In the genomic region with DNA sequence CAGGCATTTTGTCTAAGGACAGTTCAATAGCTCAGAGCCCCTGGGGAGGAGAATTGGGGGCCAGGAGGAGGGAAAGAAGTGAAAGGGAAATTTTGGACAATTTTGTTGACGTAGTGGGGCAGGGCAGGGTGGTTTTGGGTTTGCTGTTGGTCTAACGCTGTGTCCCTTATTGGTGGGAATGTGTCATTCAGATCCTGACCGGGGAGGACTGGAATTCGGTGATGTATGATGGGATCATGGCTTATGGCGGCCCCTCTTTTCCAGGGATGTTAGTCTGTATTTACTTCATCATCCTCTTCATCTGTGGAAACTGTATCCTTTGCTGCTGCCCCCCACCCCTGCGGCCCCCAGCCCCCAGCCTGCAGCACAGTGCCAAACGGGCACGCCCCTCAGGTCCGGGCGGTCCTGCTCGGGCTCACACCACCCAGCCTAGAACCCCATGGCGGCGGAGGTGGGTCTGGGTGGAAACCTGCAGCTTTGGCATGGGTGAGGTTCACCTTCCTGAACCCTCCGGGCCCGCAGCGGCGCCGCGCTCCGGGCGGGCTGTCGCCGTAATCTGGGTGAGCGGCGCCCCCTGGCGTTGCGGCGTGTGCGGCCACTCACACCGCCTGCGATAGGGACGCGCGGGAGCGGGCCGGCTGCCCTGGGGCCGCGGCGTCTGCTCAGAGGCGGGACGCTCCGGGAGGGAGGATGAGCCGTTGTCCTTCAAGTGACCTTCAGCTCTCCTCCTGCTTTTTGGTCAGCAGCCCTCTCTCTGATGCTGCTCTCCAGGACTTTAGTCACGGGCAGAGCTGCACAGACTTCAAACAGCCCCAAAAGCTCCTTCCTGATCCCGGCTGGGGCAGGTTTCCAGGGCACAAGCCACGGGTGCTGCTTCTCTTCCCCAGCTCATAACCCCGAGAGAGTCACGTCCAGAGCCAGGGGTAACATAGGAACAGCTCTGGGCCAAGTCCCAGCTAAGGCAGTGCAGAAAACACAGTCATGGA, we compare ENCODE assay signal across 1 cellular context.
TF ChIP-seq lines count a peak whose summit lies in the region.

No MANE protein-coding gene starts in this region.

TF ChIP-seq in HCT116, 20 proteins besides CTCF, POLR2A, EP300 and RAD21 (continued from another document):
- no peak for TF ChIP-seq REST (IDR thresholded peaks at IDR 0.05; ENCODE audit: low read depth)
- no peak for TF ChIP-seq ELF1 (IDR thresholded peaks at IDR 0.05; ENCODE audit: borderline replicate concordance, low read depth)
- no peak for TF ChIP-seq EZH2phosphoT487 (IDR thresholded peaks at IDR 0.05; ENCODE audit: borderline replicate concordance)
- TF ChIP-seq SRF (IDR thresholded peaks at IDR 0.05; ENCODE audit: low read depth): no peak
- no peak for TF ChIP-seq ZBTB33 (IDR thresholded peaks at IDR 0.05; ENCODE audit: extremely low read depth, insufficient replicate concordance, low read length)
- TF ChIP-seq FOSL1 (IDR thresholded peaks at IDR 0.05; ENCODE audit: low read depth): no peak
- TF ChIP-seq CEBPB (IDR thresholded peaks at IDR 0.05; ENCODE audit: low read depth): no peak
- no peak for TF ChIP-seq MAX (IDR thresholded peaks at IDR 0.05)
